In the genomic region with DNA sequence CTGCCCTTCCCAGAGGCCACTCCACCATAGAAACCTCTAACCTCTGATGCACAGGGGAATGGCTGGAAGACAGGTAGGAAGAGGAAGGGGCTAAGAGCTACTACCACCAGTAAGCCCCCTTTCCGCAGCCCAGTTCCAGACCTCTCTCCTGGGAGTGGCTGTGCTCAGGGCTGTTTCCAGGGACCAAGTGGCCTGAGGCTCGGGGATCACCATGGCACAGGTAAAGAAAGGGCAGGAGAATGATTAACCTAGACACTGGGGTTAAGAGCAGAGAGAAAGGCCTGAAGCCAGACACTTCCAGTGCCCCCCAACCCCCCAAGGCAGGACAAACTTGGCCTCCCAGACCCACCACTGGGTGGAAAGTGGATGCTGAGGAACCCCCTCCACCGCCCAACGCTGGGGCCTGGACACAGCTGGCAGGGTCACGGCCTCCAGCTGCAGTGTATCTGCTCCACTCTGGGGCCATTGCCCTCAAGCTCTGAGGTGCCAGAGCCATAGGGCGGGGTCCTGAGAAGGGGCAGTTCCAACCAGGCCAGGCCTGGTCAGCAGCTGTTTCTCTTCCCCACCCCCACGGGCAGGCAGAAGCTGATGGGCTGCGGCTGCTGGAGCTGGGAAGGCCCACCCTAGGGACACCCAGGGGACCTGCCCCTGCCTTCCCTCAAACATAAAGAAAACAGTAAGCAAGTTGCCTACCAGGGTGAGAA, we compare ENCODE assay signal across 9 cellular contexts. TPM values are rescaled to one million over a fixed set of nuclear protein-coding genes. Genes with fewer than 3 reads are reported as not detected.
DNase-seq lines count a peak whose midpoint lies in the region; ATAC-seq and TF ChIP-seq lines count a peak whose summit lies in the region.
"Had no signal": no experiment of that assay in that cellular context is flagged by ENCODE, and none has a peak within 500 bp of the region (broad histone marks: within the 10 kb centered on the region; RNA-seq: fewer than 3 reads in every experiment).

No MANE protein-coding gene starts in this region.

- H3K4me3 ChIP-seq in PC-9: peak overlapping the region; percentile 93; the same call in 1 of the 2 replicates
- peak overlapping the region; percentile 96 for H3K4me3 ChIP-seq in epithelial cell of esophagus (ENCODE audit: low read length)

- CTCF ChIA-PET in PC-9 (lab: Charles Lee): interaction anchor here (0.6 to 0.9 kb wide), 2 partner anchors 30 to 124 kb away, joined by 4 read pairs; no protein-coding TSS in a partner anchor

- no peaks in the 10 kb centered on the region for H3K9me3 Mint-ChIP-seq in neural crest cell

- no peak overlapping the region for H3K27ac Mint-ChIP-seq in neural crest cell (ENCODE audit: unreplicated experiment)

- H3F3A ChIP-seq in PC-9 (ENCODE audit: insufficient read depth, low read depth): peaks cover 44% of the 10 kb centered on the region

- H3K79me2 ChIP-seq in PC-9 (ENCODE audit: low read depth): peaks cover 66% of the 10 kb centered on the region

- POLR2A ChIA-PET in PC-9 (lab: Charles Lee; ENCODE audit: unreplicated experiment): interaction anchor here (0.6 to 2.5 kb wide), 7 partner anchors 9 to 305 kb away, joined by 3 to 7 read pairs (median 5); partner anchors contain the start of gene CFAP45

- intact Hi-C loops in PC-9 (cut with micrococcal nuclease; ENCODE audit: unreplicated experiment): no loop called here

- TF ChIP-seq CTCF in PC-9 (conservative IDR thresholded peaks at IDR 0.05): no peak
- no peak for TF ChIP-seq CTCF in epithelial cell of esophagus (IDR thresholded peaks at IDR 0.05; ENCODE audit: insufficient read depth, low read depth, low read length, missing control alignments)
- no peak for TF ChIP-seq CTCF in neural crest cell (conservative IDR thresholded peaks at IDR 0.05)

- peaks cover 73% of the 10 kb centered on the region for H3K4me1 ChIP-seq in PC-9 (replicated peaks; ENCODE audit: insufficient read depth)

- H3K27ac ChIP-seq in PC-9: peak overlapping the region; percentile 93; the same call in 1 of the 2 replicates
- H3K27ac ChIP-seq: SK-N-MC had no signal

- H3K9me3 ChIP-seq in PC-9 (ENCODE audit: insufficient read depth, low read depth): no peaks in the 10 kb centered on the region

- no peak overlapping the region for H2AFZ ChIP-seq in PC-9

- H3K36me3 Mint-ChIP-seq in neural crest cell (ENCODE audit: low read depth): no peaks in the 10 kb centered on the region

- DNase-seq in GM04504 (ENCODE audit: low read depth) (peak; percentile 23), PC-9 (no peak), epithelial cell of esophagus (ENCODE audit: low read depth) (no peak), neural crest cell (ENCODE audit: low read depth, low spot score) (no peak), HK-2 (ENCODE audit: unreplicated experiment) (no peak)

- peaks cover 28% of the 10 kb centered on the region for H3K36me3 ChIP-seq in PC-9 (ENCODE audit: low read depth)

- peaks cover 25% of the 10 kb centered on the region for H4K20me1 ChIP-seq in PC-9 (ENCODE audit: insufficient read depth)

- peak overlapping the region; percentile 80 for H3K4me3 Mint-ChIP-seq in neural crest cell

- H3K4me2 ChIP-seq in PC-9: peak overlapping the region; percentile 88

- no peaks in the 10 kb centered on the region for H3K27me3 ChIP-seq in PC-9 (ENCODE audit: insufficient read depth, low read depth)

- ATAC-seq in GM21723 (IDR thresholded peaks at IDR 0.05; ENCODE audit: unreplicated experiment) (no peak), HG02642 (IDR thresholded peaks at IDR 0.05; ENCODE audit: poor library complexity, unreplicated experiment) (no peak), HG02885 (IDR thresholded peaks at IDR 0.05; ENCODE audit: poor library complexity, unreplicated experiment) (no peak)

- H3K27me3 Mint-ChIP-seq in neural crest cell (ENCODE audit: low read depth): peaks cover 33% of the 10 kb centered on the region

- no peaks in the 10 kb centered on the region for H3K9me2 ChIP-seq in PC-9 (ENCODE audit: insufficient read depth)

- H3K4me1 Mint-ChIP-seq in neural crest cell: peaks cover 33% of the 10 kb centered on the region

- no TSS peak for BruUV-seq in PC-9 (replicated peaks; lab: Mats Ljungman, UMichigan)

RNA-seq across cellular contexts. Expression of gene TAGLN2, which starts 2.7 kb away (rescaled TPM):
- 473 and 481 TPM in 2 replicates for total RNA-seq in PC-9 (2021)
- total RNA-seq in neural crest cell: 20.1 and 20.9 TPM in 2 replicates

RNA-seq across cellular contexts. Expression of gene CFAP45, which starts 22.7 kb away (rescaled TPM):
- total RNA-seq in PC-9 (2021) (8.2 and 9.3 TPM in 2 replicates), neural crest cell (not detected in 2 replicates)

RNA-seq across cellular contexts. Expression of gene IGSF9, which starts 22.8 kb away (rescaled TPM):
- 22.9 and 23.4 TPM in 2 replicates for total RNA-seq in PC-9 (2021)
- 23.9 and 24.5 TPM in 2 replicates for total RNA-seq in neural crest cell

RNA-seq across cellular contexts. Expression of gene SLAMF9, which starts 31.4 kb away (rescaled TPM):
- total RNA-seq in PC-9 (2021) (0.58 and 0.94 TPM in 2 replicates), neural crest cell (not detected in 2 replicates)

Comparison
In these comparisons a context has a peak if more than half of its experiments do, and no peak if none do; other contexts are left out.
1. RNA of gene TAGLN2, which starts 2.7 kb away (total RNA-seq): 473 to 481 TPM in PC-9; 20.1 to 20.9 TPM in neural crest cell; every median in the first group is over 10 times any median in the second.